Comparison of ENCODE assay signal across 33 cellular contexts in the genomic region with DNA sequence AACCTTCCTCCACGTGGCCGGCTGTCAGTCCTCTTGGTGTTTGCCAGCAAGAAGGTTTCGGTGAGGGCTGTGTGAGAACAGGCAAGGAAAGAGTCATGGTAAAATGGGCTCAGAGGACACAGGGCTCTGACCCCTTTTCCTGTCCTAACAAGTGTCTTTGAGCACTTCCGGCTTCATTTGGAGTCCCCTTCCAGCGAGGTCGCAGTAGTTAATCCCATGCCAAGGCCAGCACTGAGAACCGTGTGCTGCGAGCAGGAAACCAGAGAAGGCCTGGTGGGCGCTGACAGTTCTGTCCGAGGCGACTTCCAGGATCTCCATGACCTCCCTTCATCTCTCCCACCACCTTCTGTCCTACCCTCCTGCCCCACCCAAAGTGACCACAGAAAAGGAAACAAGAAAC.
"Had no signal": no experiment of that assay in that cellular context is flagged by ENCODE, and none has a peak within 500 bp of the region (broad histone marks: within the 10 kb centered on the region; RNA-seq: fewer than 3 reads in every experiment).

No MANE protein-coding gene starts in this region.

- FAIRE-seq: bronchial epithelial cell had no signal

- DNase-seq: activated B cell treated with CpG ODN at 0.5 μM for 24 hours; activated CD4-positive, alpha-beta memory T cell treated with anti-CD3 and anti-CD28 coated beads for 36 hours; activated CD4-positive, alpha-beta T cell treated with anti-CD3 and anti-CD28 coated beads for 4 hours; activated CD4-positive, alpha-beta T cell treated with anti-CD3 and anti-CD28 coated beads, Interleukin-2, amount 50 U/mL, for 1 hour; activated CD4-positive, CD25-positive, alpha-beta regulatory T cell treated with anti-CD3 and anti-CD28 coated beads, Interleukin-2, amount 50 U/mL, for 72 hours; activated CD8-positive, alpha-beta memory T cell treated with anti-CD3 and anti-CD28 coated beads, Interleukin-2, amount 50 U/mL, for 4 hours; activated gamma-delta T cell treated with Interleukin-2 at 50 U/mL for 16 hours; activated naive CD4-positive, alpha-beta T cell treated with anti-CD3 and anti-CD28 coated beads for 36 hours; activated T-cell treated with anti-CD3 and anti-CD28 coated beads for 4 hours; activated T-cell treated with anti-CD3 and anti-CD28 coated beads, Interleukin-2, amount 50 U/mL, for 4 hours; adrenal gland; anterior cingulate cortex; caudate nucleus; Kasumi-1; KG1; MM.1S; MV-4-11; NCI-H1092; NCI-H1436 treated with DMSO at 0.1 percent for 48 hours; NCI-H1694 treated with DMSO at 0.1 percent for 48 hours; NCI-H2029; NCI-H345; NCI-H524 treated with DMSO at 0.1 percent for 48 hours; SIG-M5; T-helper 1 cell; T-helper 2 cell; T-helper 9 cell had no signal

- ATAC-seq: activated naive CD4-positive, alpha-beta T cell treated with anti-CD3 and anti-CD28 coated beads, Interleukin-2, amount 50 U/mL, for 72 hours; activated T-cell treated with anti-CD3 and anti-CD28 coated beads, Interleukin-2, amount 50 U/mL, for 4 hours; Panc1; Right ventricle myocardium inferior; SK-N-SH treated with all-trans-retinoic acid at 6 μM for 48 hours had no signal

- H3K27ac ChIP-seq: VCaP had no signal

- H3K27me3 ChIP-seq: adrenal gland had no signal

- H3K4me3 ChIP-seq: adrenal gland had no signal

- H3K36me3 ChIP-seq: adrenal gland had no signal

- H3K9me3 ChIP-seq: adrenal gland had no signal
